In the genomic region with DNA sequence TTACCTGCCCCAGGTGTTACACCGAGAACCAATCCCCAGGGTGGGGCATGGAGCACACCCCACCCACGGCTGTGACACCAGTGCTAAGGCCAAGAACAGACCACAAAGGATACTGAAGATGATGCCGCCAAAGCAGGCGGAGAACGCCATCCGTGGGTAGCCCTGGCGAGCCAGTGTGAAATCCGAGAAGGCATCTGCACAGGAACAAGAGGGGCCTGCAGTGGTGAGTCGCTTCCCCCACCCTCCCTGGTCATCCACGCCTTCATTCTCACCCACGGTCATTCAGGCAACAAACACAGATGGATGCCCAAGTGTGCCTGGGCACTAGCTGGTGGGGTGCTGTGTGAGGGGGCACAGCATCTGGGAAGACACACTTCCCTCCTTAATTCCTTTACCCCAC, we compare ENCODE assay signal across 1 cellular context.
TF ChIP-seq lines count a peak whose summit lies in the region.

No MANE protein-coding gene starts in this region.

TF ChIP-seq in GM23338, 12 proteins besides CTCF, POLR2A, EP300 and RAD21 (continued from another document):
- TF ChIP-seq, protein P1, sequence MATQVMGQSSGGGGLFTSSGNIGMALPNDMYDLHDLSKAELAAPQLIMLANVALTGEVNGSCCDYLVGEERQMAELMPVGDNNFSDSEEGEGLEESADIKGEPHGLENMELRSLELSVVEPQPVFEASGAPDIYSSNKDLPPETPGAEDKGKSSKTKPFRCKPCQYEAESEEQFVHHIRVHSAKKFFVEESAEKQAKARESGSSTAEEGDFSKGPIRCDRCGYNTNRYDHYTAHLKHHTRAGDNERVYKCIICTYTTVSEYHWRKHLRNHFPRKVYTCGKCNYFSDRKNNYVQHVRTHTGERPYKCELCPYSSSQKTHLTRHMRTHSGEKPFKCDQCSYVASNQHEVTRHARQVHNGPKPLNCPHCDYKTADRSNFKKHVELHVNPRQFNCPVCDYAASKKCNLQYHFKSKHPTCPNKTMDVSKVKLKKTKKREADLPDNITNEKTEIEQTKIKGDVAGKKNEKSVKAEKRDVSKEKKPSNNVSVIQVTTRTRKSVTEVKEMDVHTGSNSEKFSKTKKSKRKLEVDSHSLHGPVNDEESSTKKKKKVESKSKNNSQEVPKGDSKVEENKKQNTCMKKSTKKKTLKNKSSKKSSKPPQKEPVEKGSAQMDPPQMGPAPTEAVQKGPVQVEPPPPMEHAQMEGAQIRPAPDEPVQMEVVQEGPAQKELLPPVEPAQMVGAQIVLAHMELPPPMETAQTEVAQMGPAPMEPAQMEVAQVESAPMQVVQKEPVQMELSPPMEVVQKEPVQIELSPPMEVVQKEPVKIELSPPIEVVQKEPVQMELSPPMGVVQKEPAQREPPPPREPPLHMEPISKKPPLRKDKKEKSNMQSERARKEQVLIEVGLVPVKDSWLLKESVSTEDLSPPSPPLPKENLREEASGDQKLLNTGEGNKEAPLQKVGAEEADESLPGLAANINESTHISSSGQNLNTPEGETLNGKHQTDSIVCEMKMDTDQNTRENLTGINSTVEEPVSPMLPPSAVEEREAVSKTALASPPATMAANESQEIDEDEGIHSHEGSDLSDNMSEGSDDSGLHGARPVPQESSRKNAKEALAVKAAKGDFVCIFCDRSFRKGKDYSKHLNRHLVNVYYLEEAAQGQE (IDR thresholded peaks at IDR 0.05; ENCODE audit: unreplicated experiment), result no peak
- no peak for TF ChIP-seq ZNF114 (CRISPR knock-in tag; IDR thresholded peaks at IDR 0.05)
- no peak for TF ChIP-seq STAT1 (IDR thresholded peaks at IDR 0.05; ENCODE audit: unreplicated experiment)
- TF ChIP-seq POLR2AphosphoS5 (IDR thresholded peaks at IDR 0.05; ENCODE audit: low read depth), result no peak
- no peak for TF ChIP-seq JUNB (IDR thresholded peaks at IDR 0.05; ENCODE audit: unreplicated experiment)
- no peak for TF ChIP-seq EZH2 (IDR thresholded peaks at IDR 0.05; ENCODE audit: low read depth, unreplicated experiment)
- TF ChIP-seq ETS1 (IDR thresholded peaks at IDR 0.05), result no peak
TF ChIP-seq in GM23338: peak in this region for 0.
